In genomic region chr10:6581750-6582697, GRCh38 we compare ENCODE assay signal across 12 cellular contexts. TPM values are rescaled to one million over a fixed set of nuclear protein-coding genes. Genes with fewer than 3 reads are reported as not detected.
DNase-seq lines count a peak whose midpoint lies in the region; ATAC-seq and TF ChIP-seq lines count a peak whose summit lies in the region.
"Had no signal": no experiment of that assay in that cellular context is flagged by ENCODE, and none has a peak within 500 bp of the region (broad histone marks: within the 10 kb centered on the region; RNA-seq: fewer than 3 reads in every experiment).

No MANE protein-coding gene starts in this region.

- H3K9ac ChIP-seq in mammary epithelial cell (ENCODE audit: insufficient read depth, low read length) (no peak overlapping the region), iPS-15b (ENCODE audit: low read depth, low read length) (peak overlapping the region; percentile 74)

- BruUV-seq in mammary epithelial cell (replicated peaks; lab: Mats Ljungman, UMichigan): no TSS peak

- H3K9me3 ChIP-seq in mammary epithelial cell (replicated peaks; ENCODE audit: insufficient read depth, low read length) (no peaks in the 10 kb centered on the region), breast epithelium (no peaks in the 10 kb centered on the region), iPS-15b (ENCODE audit: control insufficient read depth, insufficient read depth, low read length) (no peaks in the 10 kb centered on the region), thymus (ENCODE audit: control insufficient read depth) (no peaks in the 10 kb centered on the region)
- H3K9me3 ChIP-seq: esophagus squamous epithelium, SJCRH30 had no signal

- H3K27ac ChIP-seq in mammary epithelial cell (ENCODE audit: insufficient read depth, low read depth, low read length) (no peak overlapping the region), breast epithelium (no peak overlapping the region), thymus (ENCODE audit: low read depth) (peak overlapping the region; percentile 42)
- H3K27ac ChIP-seq: esophagus squamous epithelium, SJCRH30 had no signal

- H3K36me3 Mint-ChIP-seq in WTC11: peaks cover 23% of the 10 kb centered on the region
- peaks cover 4 to 11% of the 10 kb centered on the region in 2 donors for H3K36me3 Mint-ChIP-seq in stimulated activated naive B cell treated with anti-CD40 and anti-IgM and Interleukin-4, amounts not matched to agents 10 μg/mL and 1 μg/mL and 100 μg/mL, for 72 hours

- H3K27me3 ChIP-seq in mammary epithelial cell (ENCODE audit: insufficient read depth, low read length) (no peaks in the 10 kb centered on the region), breast epithelium (peaks cover 0 to 10% of the 10 kb centered on the region in 2 donors), iPS-15b (ENCODE audit: control insufficient read depth, insufficient read depth, low read length) (peaks cover 15% of the 10 kb centered on the region), thymus (ENCODE audit: control insufficient read depth, insufficient read depth) (no peaks in the 10 kb centered on the region)
- H3K27me3 ChIP-seq: SJCRH30 had no signal

- peak; percentile 7 for ATAC-seq in WTC11
- no peak for ATAC-seq in stimulated activated naive B cell treated with anti-CD40 and anti-IgM and Interleukin-4, amounts not matched to agents 10 μg/mL and 1 μg/mL and 100 μg/mL, for 72 hours (replicated peaks)

- H3K27ac Mint-ChIP-seq in WTC11: peak overlapping the region; percentile 85
- H3K27ac Mint-ChIP-seq in stimulated activated naive B cell treated with anti-CD40 and anti-IgM and Interleukin-4, amounts not matched to agents 10 μg/mL and 1 μg/mL and 100 μg/mL, for 72 hours: no peak overlapping the region

- CTCF ChIA-PET in mammary epithelial cell (lab: Charles Lee; ENCODE audit: low non-redundant PET): interaction anchor here (0.6 to 0.9 kb wide), 3 partner anchors 85 to 149 kb away, joined by 5 to 6 read pairs (median 5); no protein-coding TSS in a partner anchor
- CTCF ChIA-PET in WTC11 (lab: Charles Lee): interaction anchor here (0.5 to 3.4 kb wide), 11 partner anchors 19 to 496 kb away, joined by 3 to 37 read pairs (median 4); partner anchors contain the start of gene PFKFB3

- no peaks in the 10 kb centered on the region for H3K9me3 Mint-ChIP-seq in WTC11
- no peaks in the 10 kb centered on the region for H3K9me3 Mint-ChIP-seq in stimulated activated naive B cell treated with anti-CD40 and anti-IgM and Interleukin-4, amounts not matched to agents 10 μg/mL and 1 μg/mL and 100 μg/mL, for 72 hours

- H3K36me3 ChIP-seq in mammary epithelial cell (ENCODE audit: insufficient read depth, low read length) (peaks cover 10% of the 10 kb centered on the region), breast epithelium (no peaks in the 10 kb centered on the region), iPS-15b (ENCODE audit: control insufficient read depth, insufficient read depth, low read length) (peaks cover 7% of the 10 kb centered on the region), thymus (ENCODE audit: control insufficient read depth, insufficient read depth) (peaks cover 11% of the 10 kb centered on the region)
- H3K36me3 ChIP-seq: esophagus squamous epithelium, SJCRH30 had no signal

- peaks cover 9% of the 10 kb centered on the region for H3K79me2 ChIP-seq in mammary epithelial cell (ENCODE audit: insufficient read depth, low read length)

- intact Hi-C loops in mammary epithelial cell (cut with micrococcal nuclease) (no loop called here), breast epithelium (cut with DNase I; ENCODE audit: low total_unique reads) (no loop called here)

- peaks cover 5% of the 10 kb centered on the region for H3K27me3 Mint-ChIP-seq in WTC11 (ENCODE audit: low read depth)
- H3K27me3 Mint-ChIP-seq in stimulated activated naive B cell treated with anti-CD40 and anti-IgM and Interleukin-4, amounts not matched to agents 10 μg/mL and 1 μg/mL and 100 μg/mL, for 72 hours: peaks cover 26 to 31% of the 10 kb centered on the region in 2 donors

- H3K4me1 ChIP-seq in mammary epithelial cell (ENCODE audit: insufficient read depth, low read length) (peaks cover 6% of the 10 kb centered on the region), breast epithelium (no peaks in the 10 kb centered on the region), iPS-15b (ENCODE audit: control insufficient read depth, insufficient read depth, low read length) (peaks cover 3% of the 10 kb centered on the region), thymus (ENCODE audit: control insufficient read depth, insufficient read depth, low read length) (peaks cover 16% of the 10 kb centered on the region)
- H3K4me1 ChIP-seq: SJCRH30 had no signal

- TF ChIP-seq CTCF in mammary epithelial cell (conservative IDR thresholded peaks at IDR 0.05 in 1 of 2, IDR thresholded peaks at IDR 0.05 in 1 of 2; ENCODE audit: extremely low read depth in 1 of 2, insufficient read depth in 1 of 2, low read depth in 1 of 2, low read length in 2 of 2): no peak
- TF ChIP-seq CTCF in breast epithelium (IDR thresholded peaks at IDR 0.05): no peak
- TF ChIP-seq CTCF in WTC11 (IDR thresholded peaks at IDR 0.05): no peak
- TF ChIP-seq CTCF in GM10266 (IDR thresholded peaks at IDR 0.05; ENCODE audit: control insufficient read depth, insufficient read depth, low read depth, missing control alignments): no peak

- peak overlapping the region; percentile 85 for H3K4me3 Mint-ChIP-seq in WTC11
- no peak overlapping the region for H3K4me3 Mint-ChIP-seq in stimulated activated naive B cell treated with anti-CD40 and anti-IgM and Interleukin-4, amounts not matched to agents 10 μg/mL and 1 μg/mL and 100 μg/mL, for 72 hours

- dilution Hi-C loops in mammary epithelial cell (cut with HindIII; ENCODE audit: low sequenced_read_pairs): loop anchor here (5.0 kb wide), 1 partner anchor 105 kb away; no protein-coding TSS in a partner anchor

- in situ Hi-C loops in mammary epithelial cell (cut with MboI; ENCODE audit: low sequenced_read_pairs in 2 of 2): no loop called here

- peak overlapping the region; percentile 83 for H3K4me2 ChIP-seq in mammary epithelial cell (ENCODE audit: insufficient read depth, low read depth, low read length)

- 94% methylated on average over 12 of the region's 12 CpGs for WGBS in mammary epithelial cell (ENCODE audit: low coverage, missing lambda C conversion rate)
- 86% methylated on average over 12 of the region's 12 CpGs for WGBS in thymus

- POLR2A ChIA-PET in WTC11 (lab: Charles Lee): interaction anchor here (0.6 kb wide), 1 partner anchor 26 kb away, joined by 4 read pairs; no protein-coding TSS in a partner anchor

- H3K4me1 Mint-ChIP-seq in WTC11: peaks cover 35% of the 10 kb centered on the region
- H3K4me1 Mint-ChIP-seq in stimulated activated naive B cell treated with anti-CD40 and anti-IgM and Interleukin-4, amounts not matched to agents 10 μg/mL and 1 μg/mL and 100 μg/mL, for 72 hours: peaks cover 12 to 26% of the 10 kb centered on the region in 2 donors

- no peak overlapping the region for H3K4me3 ChIP-seq in mammary epithelial cell (replicated peaks in 1 of 3; ENCODE audit: insufficient read depth in 1 of 3, low read depth in 2 of 3, low read length in 3 of 3)
- H3K4me3 ChIP-seq in breast epithelium: no peak overlapping the region
- peak overlapping the region; percentile 78 for H3K4me3 ChIP-seq in iPS-15b (ENCODE audit: low read depth, low read length)
- H3K4me3 ChIP-seq in thymus (ENCODE audit: low read length): peak overlapping the region; percentile 98

- H2AFZ ChIP-seq in mammary epithelial cell (ENCODE audit: low read depth, low read length): no peak overlapping the region

- TF ChIP-seq POLR2A in breast epithelium (IDR thresholded peaks at IDR 0.05): no peak

- DNase-seq in mammary epithelial cell (no peak), breast epithelium (ENCODE audit: low spot score in 2 of 2) (no peak), WTC11 (ENCODE audit: low spot score) (no peak), GM10266 (ENCODE audit: extremely low spot score) (no peak), cerebellum (ENCODE audit: low spot score) (no peak)
- no peak for DNase-seq in stimulated activated naive B cell treated with anti-CD40 and anti-IgM and Interleukin-4, amounts not matched to agents 10 μg/mL and 1 μg/mL and 100 μg/mL, for 72 hours
- DNase-seq: AML-193; esophagus squamous epithelium; SJCRH30; stimulated activated CD4-positive, alpha-beta T cell treated with anti-CD3 and anti-CD28 coated beads, Interleukin-2, amount 100 ng/mL, for 48 hours had no signal

- no peaks in the 10 kb centered on the region for H4K20me1 ChIP-seq in mammary epithelial cell (ENCODE audit: insufficient read depth, low read length)

TF ChIP-seq in WTC11, 78 proteins besides CTCF, POLR2A, EP300 and RAD21 (continues in another document):
- peak; percentile 62; the same call in 1 of the 2 replicates for TF ChIP-seq ZNF121 (CRISPR knock-in tag; IDR thresholded peaks at IDR 0.05)

RNA-seq across cellular contexts. Expression of gene PRKCQ, which starts 1.9 kb away (rescaled TPM):
- total RNA-seq in mammary epithelial cell (1 to 10 TPM; 5.3 to 9.5 TPM), breast epithelium (1 to 10 TPM in 1 of 3 donors, under 1 TPM in 2; 0.64 to 1.8 (median 0.98) TPM), WTC11 (2021) (8.4 to 8.7 TPM (median 8.7 TPM) in 3 replicates), cerebellum (0.91 TPM)
- polyA plus RNA-seq in mammary epithelial cell (8.2 TPM), thymus (18.1 TPM)
- 11.5 TPM for polyA minus RNA-seq in mammary epithelial cell

Comparison
In these comparisons a context has a peak if more than half of its experiments do, and no peak if none do; other contexts are left out.
1. H3K4me3 ChIP-seq: peak in iPS-15b (single experiment) and thymus (single experiment); none in mammary epithelial cell (0 of 3) and breast epithelium (0 of 3).